Comparison of ENCODE assay signal across 3 cellular contexts in genomic region chr6:140155727-140156126, GRCh38.
TF ChIP-seq lines count a peak whose summit lies in the region.

No MANE protein-coding gene starts in this region.

TF ChIP-seq in A549, 52 proteins besides CTCF, POLR2A, EP300 and RAD21:
- TF ChIP-seq MAFK (IDR thresholded peaks at IDR 0.05; ENCODE audit: partially characterized antibody) (peak; percentile 81), SREBF2 (IDR thresholded peaks at IDR 0.05) (no peak), FOXS1 (CRISPR knock-in tag; IDR thresholded peaks at IDR 0.05) (no peak), EHMT2 (IDR thresholded peaks at IDR 0.05; ENCODE audit: low read depth) (no peak), NPAS2 (CRISPR knock-in tag; IDR thresholded peaks at IDR 0.05; ENCODE audit: borderline replicate concordance) (no peak)

TF ChIP-seq in IMR-90, 13 proteins besides CTCF, POLR2A, EP300 and RAD21:
- TF ChIP-seq MAFK (IDR thresholded peaks at IDR 0.05; ENCODE audit: low read depth, low read length) (peak; percentile 96), RFX5 (IDR thresholded peaks at IDR 0.05; ENCODE audit: low read depth, low read length) (no peak)

TF ChIP-seq in K562, 482 proteins besides CTCF, POLR2A, EP300 and RAD21:
- TF ChIP-seq BRF1 (IDR thresholded peaks at IDR 0.05; ENCODE audit: borderline replicate concordance, extremely low read depth, insufficient read length) = no peak
- TF ChIP-seq MAFK (IDR thresholded peaks at IDR 0.05; ENCODE audit: low read length) = peak; percentile 93
- TF ChIP-seq MAFF (IDR thresholded peaks at IDR 0.05; ENCODE audit: low read length) = peak; percentile 92
- TF ChIP-seq ESRRA (IDR thresholded peaks at IDR 0.05; ENCODE audit: borderline replicate concordance, low read depth) = no peak
- no peak for TF ChIP-seq ZNF79 (CRISPR knock-in tag; IDR thresholded peaks at IDR 0.05; ENCODE audit: low read depth)
- TF ChIP-seq MAFG (tag; conservative IDR thresholded peaks at IDR 0.05) = peak; percentile 79
- peak; percentile 88 for TF ChIP-seq ZNF316 (IDR thresholded peaks at IDR 0.05)
- TF ChIP-seq NR2C1 (IDR thresholded peaks at IDR 0.05) = no peak
- no peak for TF ChIP-seq NR2C1 (tag; IDR thresholded peaks at IDR 0.05)
- TF ChIP-seq C11orf30 (IDR thresholded peaks at IDR 0.05; ENCODE audit: low read depth) = peak; percentile 79
TF ChIP-seq in K562: peak in this region for 5.
